ENCODE assay signal across 8 cellular contexts in genomic region chr1:15885701-15886612, GRCh38. TPM values are rescaled to one million over a fixed set of nuclear protein-coding genes. Genes with fewer than 3 reads are reported as not detected.
DNase-seq lines count a peak whose midpoint lies in the region; ATAC-seq and TF ChIP-seq lines count a peak whose summit lies in the region.

No MANE protein-coding gene starts in this region.

- no peak overlapping the region for H2AFZ ChIP-seq in OCI-LY3 (ENCODE audit: low read depth, low read length)

- H3K9me3 ChIP-seq in OCI-LY3 (ENCODE audit: insufficient read depth, low read length) (no peaks in the 10 kb centered on the region), ovary (no peaks in the 10 kb centered on the region)

- peak; percentile 98 for ATAC-seq in left ventricle myocardium superior

- peak overlapping the region; percentile 24; the same call in 1 of the 2 replicates for H3K9ac ChIP-seq in OCI-LY3 (ENCODE audit: low read length)

- H4K20me1 ChIP-seq in OCI-LY3 (ENCODE audit: insufficient read depth, low read length): peaks cover 49% of the 10 kb centered on the region

- H3K4me1 Mint-ChIP-seq in IgD-negative memory B cell: peaks cover 48 to 61% (median 52%) of the 10 kb centered on the region in 3 donors

- in situ Hi-C loops in astrocyte of the spinal cord (cut with HindIII; ENCODE audit: low sequenced_read_pairs): no loop called here

- H3K4me1 ChIP-seq in OCI-LY3 (ENCODE audit: low read length): peaks cover 39% of the 10 kb centered on the region
- H3K4me1 ChIP-seq in ovary (ENCODE audit: insufficient read depth): peaks cover 7% of the 10 kb centered on the region

- 0 to 3% (median 1%) methylated on average over 14 of the region's 14 CpGs for WGBS in ovary, 3 donors

- H3K9me3 Mint-ChIP-seq in IgD-negative memory B cell: no peaks in the 10 kb centered on the region

- H3K27ac Mint-ChIP-seq in IgD-negative memory B cell: peak overlapping the region; percentile 86 to 90 (median 88)

- H3K4me2 ChIP-seq in OCI-LY3 (ENCODE audit: low read length): peak overlapping the region; percentile 74

- peaks cover 99% of the 10 kb centered on the region for H3K79me2 ChIP-seq in OCI-LY3 (ENCODE audit: low read length)

- peaks cover 3% of the 10 kb centered on the region for H3K36me3 Mint-ChIP-seq in IgD-negative memory B cell

- H3K27me3 ChIP-seq in OCI-LY3 (ENCODE audit: low read depth, low read length) (no peaks in the 10 kb centered on the region), ovary (no peaks in the 10 kb centered on the region)

- peak; percentile 92 for TF ChIP-seq EP300 in ovary (IDR thresholded peaks at IDR 0.05)

- H3K36me3 ChIP-seq in OCI-LY3 (replicated peaks; ENCODE audit: low read depth, low read length) (no peaks in the 10 kb centered on the region), ovary (no peaks in the 10 kb centered on the region)

- intact Hi-C loops in left ventricle myocardium superior (cut with micrococcal nuclease): no loop called here
- intact Hi-C loops in ovary (cut with DNase I): loop anchor here in 1 of 4 donors (2.0 kb wide), 1 partner anchor 37 kb away; no protein-coding TSS in a partner anchor

- H3K4me3 Mint-ChIP-seq in IgD-negative memory B cell: peak overlapping the region; percentile 63 to 90 (median 85)

- H3K27ac ChIP-seq in OCI-LY3 (ENCODE audit: low read length): 0 out of 2 replicates have a peak overlapping the region, but pooled peaks have one; percentile 35
- H3K27ac ChIP-seq in ovary: peak overlapping the region; percentile 82 to 96

- DNase-seq in activated CD8-positive, alpha-beta memory T cell treated with anti-CD3 and anti-CD28 coated beads, Interleukin-2, amount 50 U/mL, for 4 hours: peak; percentile 21
- no peak for DNase-seq in activated CD8-positive, alpha-beta memory T cell treated with anti-CD3 and anti-CD28 coated beads, Interleukin-2, amount 50 U/mL, for 48 hours
- peak; percentile 92 for DNase-seq in astrocyte of the spinal cord (ENCODE audit: low read depth, low spot score)
- peak; percentile 98 for DNase-seq in left ventricle myocardium superior
- peak; percentile 99 for DNase-seq in ovary
- no peak for DNase-seq in RKO (ENCODE audit: low spot score)

- peak; percentile 53 for TF ChIP-seq POLR2A in ovary (IDR thresholded peaks at IDR 0.05)

- H3K27me3 Mint-ChIP-seq in IgD-negative memory B cell: no peaks in the 10 kb centered on the region

- peak; percentile 19; the same call in 1 of the 2 replicates for TF ChIP-seq CTCF in OCI-LY3 (IDR thresholded peaks at IDR 0.05; ENCODE audit: low read depth, low read length)
- TF ChIP-seq CTCF in astrocyte of the spinal cord (IDR thresholded peaks at IDR 0.05; ENCODE audit: low read depth, low read length): peak; percentile 27
- TF ChIP-seq CTCF in ovary (IDR thresholded peaks at IDR 0.05): peak in 2 of 3 donors; percentile 53 to 57

- peak overlapping the region; percentile 56 for H3K4me3 ChIP-seq in OCI-LY3 (ENCODE audit: low read length)
- peak overlapping the region; percentile 38 for H3K4me3 ChIP-seq in astrocyte of the spinal cord (ENCODE audit: low read depth, low read length)
- H3K4me3 ChIP-seq in ovary: peak overlapping the region; percentile 42

RNA-seq across cellular contexts. Expression of gene SPEN, which starts 38.5 kb away (rescaled TPM):
- 43.2 TPM for polyA plus RNA-seq in IgD-negative memory B cell
- total RNA-seq in left ventricle myocardium superior: 20.5 TPM
- total RNA-seq in ovary: 10 to 100 TPM; 38.0 to 93.2 (median 65.6) TPM
- polyA plus RNA-seq in ovary: 10 to 100 TPM; 30.5 to 41.7 TPM

Comparison
In these comparisons a context has a peak if more than half of its experiments do, and no peak if none do; other contexts are left out.
1. DNase-seq: peak in activated CD8-positive, alpha-beta memory T cell treated with anti-CD3 and anti-CD28 coated beads, Interleukin-2, amount 50 U/mL, for 4 hours (single experiment), astrocyte of the spinal cord (single experiment), left ventricle myocardium superior (single experiment) and ovary (5 of 5); none in activated CD8-positive, alpha-beta memory T cell treated with anti-CD3 and anti-CD28 coated beads, Interleukin-2, amount 50 U/mL, for 48 hours (single experiment) and RKO (single experiment).
2. Peak in every context shown above with its lines, with median percentiles within 50 percentile points of each other: H3K4me3 ChIP-seq and CTCF ChIP-seq.